ENCODE assay signal across 34 cellular contexts in the genomic region with DNA sequence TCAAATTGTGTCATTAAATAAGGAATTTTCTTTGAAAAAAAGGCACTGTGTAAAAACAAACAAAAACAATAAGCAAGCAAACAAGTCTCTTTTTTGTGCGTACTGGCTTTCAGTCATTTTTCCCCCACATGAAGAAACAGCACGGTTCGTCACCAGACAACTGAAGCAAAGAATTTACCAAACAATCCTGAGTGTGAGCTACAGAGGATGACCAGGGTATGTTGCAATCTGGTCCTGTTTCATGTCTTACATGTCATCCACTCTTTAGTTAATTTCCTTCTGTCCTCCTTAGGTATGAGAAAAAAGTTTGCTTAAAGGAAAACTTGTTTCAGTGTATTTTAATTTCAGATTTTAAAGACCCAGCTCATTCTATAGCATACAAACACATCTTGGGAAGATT.
DNase-seq lines count a peak whose midpoint lies in the region; ATAC-seq and TF ChIP-seq lines count a peak whose summit lies in the region.
"Had no signal": no experiment of that assay in that cellular context is flagged by ENCODE, and none has a peak within 500 bp of the region (broad histone marks: within the 10 kb centered on the region; RNA-seq: fewer than 3 reads in every experiment).

No MANE protein-coding gene starts in this region.

- intact Hi-C loops in MCF 10A (cut with micrococcal nuclease): no loop called here
- intact Hi-C loops in breast epithelium (cut with DNase I; ENCODE audit: low total_unique reads): no loop called here
- intact Hi-C loops in sigmoid colon (cut with DNase I): loop anchor here (10.0 kb wide), 1 partner anchor 91 kb away; no protein-coding TSS in a partner anchor
- intact Hi-C loops in natural killer cell (cut with micrococcal nuclease): no loop called here

- BruUV-seq in MCF 10A (replicated peaks; lab: Mats Ljungman, UMichigan): no TSS peak

- H3K4me3 Mint-ChIP-seq in MCF 10A (ENCODE audit: unreplicated experiment): no peak overlapping the region
- H3K4me3 Mint-ChIP-seq in natural killer cell: no peak overlapping the region
- H3K4me3 Mint-ChIP-seq: activated B cell treated with CpG ODN at 0.5 μM for 24 hours; activated naive CD8-positive, alpha-beta T cell; activated T-cell treated with anti-CD3 and anti-CD28 coated beads, Interleukin-2, amount 50 U/mL, for 24 hours; nephron had no signal

- H3K4me3 ChIP-seq in breast epithelium (no peak overlapping the region), choroid plexus epithelial cell (ENCODE audit: low read depth, low read length) (no peak overlapping the region), sigmoid colon (no peak overlapping the region)
- H3K4me3 ChIP-seq: heart left ventricle, lung, mucosa of descending colon, ovary, Peyer's patch, spleen, stomach, uterus had no signal

- H3K4me1 ChIP-seq in breast epithelium (no peaks in the 10 kb centered on the region), sigmoid colon (peaks cover 0 to 55% (median 36%) of the 10 kb centered on the region in 4 donors)
- H3K4me1 ChIP-seq: foreskin keratinocyte, heart left ventricle, Peyer's patch, spleen, stomach, uterus had no signal

- ATAC-seq in natural killer cell: no peak
- no peak for ATAC-seq in HG02938 (IDR thresholded peaks at IDR 0.05; ENCODE audit: unreplicated experiment)
- ATAC-seq: foreskin keratinocyte, HCT116, heart left ventricle, mucosa of descending colon had no signal

- DNase-seq in MCF 10A (ENCODE audit: unreplicated experiment) (peak; percentile 21), breast epithelium (ENCODE audit: low spot score in 2 of 2) (no peak), choroid plexus epithelial cell (ENCODE audit: low read depth) (peak; percentile 12), islet precursor cell (peak; percentile 72), sigmoid colon (no peak), natural killer cell (no peak), NCI-H2227 (lab: John Stamatoyannopoulos, UW; ENCODE audit: unreplicated experiment) (no peak)
- DNase-seq: activated B cell treated with CpG ODN at 0.5 μM for 24 hours; activated effector memory CD4-positive, alpha-beta T cell treated with anti-CD3 and anti-CD28 coated beads, Interleukin-2, amount 50 U/mL, for 16 hours; activated T-cell treated with anti-CD3 and anti-CD28 coated beads, Interleukin-2, amount 50 U/mL, for 24 hours; caudate nucleus; cortex of kidney; DMS79; effector memory CD4-positive, alpha-beta T cell; foreskin keratinocyte; heart left ventricle; KBM-7; mucosa of descending colon; NCI-H1417 treated with DMSO at 0.1 percent for 48 hours; NCI-H2081; NCI-H345; NCI-H69; ovary; Peyer's patch; SHP77; spleen; stomach; SW 1271; uterus had no signal

- H3K36me3 ChIP-seq in breast epithelium (no peaks in the 10 kb centered on the region), sigmoid colon (no peaks in the 10 kb centered on the region)
- H3K36me3 ChIP-seq: heart left ventricle, ovary, Peyer's patch, spleen, stomach, uterus had no signal

- no peak for TF ChIP-seq POLR2A in breast epithelium (IDR thresholded peaks at IDR 0.05)
- TF ChIP-seq POLR2A in sigmoid colon (IDR thresholded peaks at IDR 0.05): no peak

- H3K27me3 ChIP-seq in breast epithelium: no peaks in the 10 kb centered on the region
- no peaks in the 10 kb centered on the region for H3K27me3 ChIP-seq in sigmoid colon
- H3K27me3 ChIP-seq: foreskin keratinocyte, heart left ventricle, ovary, Peyer's patch, spleen, stomach, uterus had no signal

- WGBS in sigmoid colon, 2 donors: 51 to 86% methylated on average over 3 of the region's 3 CpGs

- POLR2A ChIA-PET in MCF 10A (lab: Yijun Ruan, JAX): interaction anchor here (0.7 to 1.0 kb wide), 2 partner anchors 8 to 13 kb away, joined by 3 to 4 read pairs; no protein-coding TSS in a partner anchor

- H3K27ac ChIP-seq in breast epithelium: no peak overlapping the region
- peak overlapping the region in 3 of 4 donors; percentile 12 to 63 (median 29) for H3K27ac ChIP-seq in sigmoid colon
- H3K27ac ChIP-seq: foreskin keratinocyte, heart left ventricle, ovary, Peyer's patch, spleen, stomach, uterus had no signal

- H3K9me3 Mint-ChIP-seq in MCF 10A (ENCODE audit: unreplicated experiment): no peaks in the 10 kb centered on the region
- H3K9me3 Mint-ChIP-seq in natural killer cell: peaks cover 5 to 11% of the 10 kb centered on the region in 2 donors
- H3K9me3 Mint-ChIP-seq: nephron had no signal

- TF ChIP-seq EP300 in sigmoid colon (IDR thresholded peaks at IDR 0.05): peak in 2 of 4 donors; percentile 48 to 84

- CTCF ChIA-PET in MCF 10A (lab: Yijun Ruan, JAX): interaction anchor here (1.0 to 1.3 kb wide), 2 partner anchors 9 to 19 kb away, joined by 3 to 4 read pairs; no protein-coding TSS in a partner anchor

- TF ChIP-seq CTCF in MCF 10A (IDR thresholded peaks at IDR 0.05; ENCODE audit: unreplicated experiment) (no peak), breast epithelium (IDR thresholded peaks at IDR 0.05) (no peak), choroid plexus epithelial cell (conservative IDR thresholded peaks at IDR 0.05; ENCODE audit: low read depth, low read length) (no peak), sigmoid colon (IDR thresholded peaks at IDR 0.05) (no peak), natural killer cell (IDR thresholded peaks at IDR 0.05) (no peak)

- no peaks in the 10 kb centered on the region for H3K9me3 ChIP-seq in breast epithelium
- no peaks in the 10 kb centered on the region for H3K9me3 ChIP-seq in sigmoid colon
- H3K9me3 ChIP-seq: mucosa of descending colon, ovary, Peyer's patch, spleen, stomach, uterus had no signal

- H3K27ac Mint-ChIP-seq in MCF 10A (ENCODE audit: low read depth, unreplicated experiment): no peak overlapping the region
- no peak overlapping the region for H3K27ac Mint-ChIP-seq in natural killer cell
- H3K27ac Mint-ChIP-seq: activated B cell treated with CpG ODN at 0.5 μM for 24 hours; activated naive CD8-positive, alpha-beta T cell; activated T-cell treated with anti-CD3 and anti-CD28 coated beads, Interleukin-2, amount 50 U/mL, for 24 hours had no signal

- H3K27me3 Mint-ChIP-seq in MCF 10A (ENCODE audit: insufficient read depth, unreplicated experiment) (no peaks in the 10 kb centered on the region), natural killer cell (ENCODE audit: low read depth in 2 of 2) (no peaks in the 10 kb centered on the region)
- H3K27me3 Mint-ChIP-seq: activated B cell treated with CpG ODN at 0.5 μM for 24 hours; activated naive CD8-positive, alpha-beta T cell; activated T-cell treated with anti-CD3 and anti-CD28 coated beads, Interleukin-2, amount 50 U/mL, for 24 hours had no signal

- no peaks in the 10 kb centered on the region for H3K4me1 Mint-ChIP-seq in MCF 10A (ENCODE audit: insufficient read depth, unreplicated experiment)
- H3K4me1 Mint-ChIP-seq in natural killer cell: no peaks in the 10 kb centered on the region
- H3K4me1 Mint-ChIP-seq: activated B cell treated with CpG ODN at 0.5 μM for 24 hours, nephron had no signal

- H3K36me3 Mint-ChIP-seq in MCF 10A (ENCODE audit: insufficient read depth, unreplicated experiment) (no peaks in the 10 kb centered on the region), natural killer cell (no peaks in the 10 kb centered on the region)
- H3K36me3 Mint-ChIP-seq: activated naive CD8-positive, alpha-beta T cell had no signal

Comparison
In these comparisons a context has a peak if more than half of its experiments do, and no peak if none do; other contexts are left out.
1. DNase-seq: peak in MCF 10A (single experiment), choroid plexus epithelial cell (single experiment) and islet precursor cell (single experiment); none in breast epithelium (0 of 2), sigmoid colon (single experiment), natural killer cell (single experiment) and NCI-H2227 (single experiment).
2. H3K27ac ChIP-seq: peak in sigmoid colon (3 of 4); none in breast epithelium (0 of 2).